22 cellular contexts compared by ENCODE assay signal in genomic region chr19:6714749-6715555, GRCh38. TPM values are rescaled to one million over a fixed set of nuclear protein-coding genes. Genes with fewer than 3 reads are reported as not detected.
DNase-seq lines count a peak whose midpoint lies in the region; ATAC-seq, FAIRE-seq and TF ChIP-seq lines count a peak whose summit lies in the region.
"Had no signal": no experiment of that assay in that cellular context is flagged by ENCODE, and none has a peak within 500 bp of the region (broad histone marks: within the 10 kb centered on the region; RNA-seq: fewer than 3 reads in every experiment).

No MANE protein-coding gene starts in this region.

- peaks cover 88% of the 10 kb centered on the region for H4K20me1 ChIP-seq in HepG2 (ENCODE audit: insufficient read depth, low read length)

- CTCF ChIA-PET in A549 (lab: Yijun Ruan, JAX), result interaction anchor here (1.7 to 2.2 kb wide), 3 partner anchors 11 to 34 kb away, joined by 5 to 6 read pairs (median 6); no protein-coding TSS in a partner anchor
- CTCF ChIA-PET in HepG2 (lab: Yijun Ruan, JAX; ENCODE audit: low intra/inter-chr PET ratio, low total read pairs), result no interaction called here

- FAIRE-seq in A549 (lab: Jason Lieb, UNC) (no peak), HepG2 (lab: Jason Lieb, UNC) (peak; percentile 21)
- FAIRE-seq: A204.1, D721Med, G401.6, H1 had no signal

- in situ Hi-C loops in HepG2 (cut with HindIII; ENCODE audit: extremely low pct_ligation_motif_present, low pct_unique_long_range_greater_than_20kb), result no loop called here

- H3K4me1 ChIP-seq in A549 (peaks cover 5% of the 10 kb centered on the region; the same call in 2 of the 3 replicates), HepG2 (ENCODE audit: insufficient read depth, low read length) (peaks cover 44% of the 10 kb centered on the region)
- H3K4me1 ChIP-seq: BE2C had no signal

- peaks cover 16% of the 10 kb centered on the region for H3K79me2 ChIP-seq in HepG2 (ENCODE audit: insufficient read depth, low read length)

- no peak for TF ChIP-seq POLR2A in A549 (IDR thresholded peaks at IDR 0.05; ENCODE audit: low read length)
- peak in 1 of 2 experiments; percentile 18 for TF ChIP-seq POLR2A in HepG2 (IDR thresholded peaks at IDR 0.05; ENCODE audit: insufficient read depth in 1 of 2, low read depth in 2 of 2, low read length in 2 of 2)

- TF ChIP-seq EP300 in A549 (IDR thresholded peaks at IDR 0.05), result no peak
- TF ChIP-seq EP300 in HepG2 (IDR thresholded peaks at IDR 0.05; ENCODE audit: low read depth in 2 of 2, low read length in 2 of 2), result no peak
- no peak for TF ChIP-seq EP300 in HepG2 (CRISPR knock-in tag; IDR thresholded peaks at IDR 0.05; ENCODE audit: borderline replicate concordance)

- H3K9me3 ChIP-seq in A549 (no peaks in the 10 kb centered on the region), T-helper 17 cell (ENCODE audit: control insufficient read depth, low read length, poor library complexity, severe bottlenecking) (no peaks in the 10 kb centered on the region), HepG2 (ENCODE audit: low read length) (no peaks in the 10 kb centered on the region)
- H3K9me3 ChIP-seq: BE2C, HAP-1 had no signal

- ATAC-seq in A549, result no peak
- no peak for ATAC-seq in T-helper 17 cell
- ATAC-seq in HepG2, result no peak
- ATAC-seq in HG02678 (IDR thresholded peaks at IDR 0.05; ENCODE audit: unreplicated experiment), result no peak
- ATAC-seq: CD8-positive, alpha-beta T cell had no signal

- peaks cover 0 to 6% of the 10 kb centered on the region in 2 experiments; a peak in 1 of 5 replicates for H3K27me3 ChIP-seq in HepG2 (ENCODE audit: control insufficient read depth in 1 of 2, insufficient read depth in 2 of 2, low read length in 2 of 2)

- H3K27ac ChIP-seq in A549 (no peak overlapping the region), HepG2 (ENCODE audit: extremely low read length, insufficient read depth, low read length) (no peak overlapping the region), caudate nucleus (ENCODE audit: low read depth, low read length) (no peak overlapping the region)
- H3K27ac ChIP-seq: C4-2B, HL-60 had no signal

- no TSS peak for BruUV-seq in HepG2 (replicated peaks; lab: Mats Ljungman, UMichigan)

- TF ChIP-seq RAD21 in A549 (conservative IDR thresholded peaks at IDR 0.05 in 1 of 2, IDR thresholded peaks at IDR 0.05 in 1 of 2) (no peak), HepG2 (CRISPR knock-in tag; IDR thresholded peaks at IDR 0.05) (no peak)

- H3K36me3 Mint-ChIP-seq in T-helper 17 cell (ENCODE audit: low read depth), result peaks cover 6% of the 10 kb centered on the region
- H3K36me3 Mint-ChIP-seq: CD8-positive, alpha-beta T cell had no signal

- TF ChIP-seq CTCF in A549 (IDR thresholded peaks at IDR 0.05), result no peak
- no peak for TF ChIP-seq CTCF in HepG2 (CRISPR knock-in tag; IDR thresholded peaks at IDR 0.05)

- H3K9ac ChIP-seq in HepG2 (ENCODE audit: insufficient read depth, low read depth, low read length), result no peak overlapping the region

- H3K27me3 Mint-ChIP-seq in T-helper 17 cell, result peaks cover 16% of the 10 kb centered on the region

- WGBS in A549 (ENCODE audit: missing lambda C conversion rate), result 84% methylated on average over 11 of the region's 11 CpGs
- 95% methylated on average over 11 of the region's 11 CpGs for WGBS in HepG2 (ENCODE audit: low lambda C conversion rate)

- POLR2A ChIA-PET in A549 (lab: Yijun Ruan, JAX) (no interaction called here), HepG2 (lab: Yijun Ruan, JAX) (interaction anchor here (0.8 to 3.2 kb wide), 7 partner anchors 10 to 38 kb away, joined by 3 to 24 read pairs (median 14); partner anchors contain the start of gene GPR108)

- H3K4me3 ChIP-seq in A549 (no peak overlapping the region), HepG2 (replicated peaks in 1 of 3; ENCODE audit: insufficient read depth in 1 of 3, low read depth in 2 of 3, low read length in 3 of 3) (no peak overlapping the region)
- H3K4me3 ChIP-seq: HAP-1 had no signal

- H3K27ac Mint-ChIP-seq in T-helper 17 cell, result peak overlapping the region; percentile 49
- H3K27ac Mint-ChIP-seq: CD8-positive, alpha-beta T cell; HFFc6 had no signal

- intact Hi-C loops in HepG2 (cut with micrococcal nuclease; ENCODE audit: unreplicated experiment), result no loop called here

- no peak overlapping the region for H2AFZ ChIP-seq in HepG2 (ENCODE audit: low read length)

- no peak overlapping the region for H3K4me2 ChIP-seq in A549
- H3K4me2 ChIP-seq in HepG2 (ENCODE audit: low read depth, low read length), result no peak overlapping the region

- DNase-seq in A549 (ENCODE audit: low read depth in 1 of 2, low spot score in 1 of 2) (no peak), T-helper 17 cell (no peak), HepG2 (ENCODE audit: low spot score) (no peak), caudate nucleus (lab: John Stamatoyannopoulos, UW) (no peak)
- DNase-seq in activated CD4-positive, alpha-beta T cell treated with anti-CD3 and anti-CD28 coated beads for 4 hours, result no peak
- DNase-seq: BE2C; CD8-positive, alpha-beta T cell; COR-L47; DMS153; DMS79 treated with DMSO at 0.1 percent for 48 hours; EL; HFFc6; KBM-7 had no signal

- H3K4me1 Mint-ChIP-seq in T-helper 17 cell, result peaks cover 26% of the 10 kb centered on the region

- peaks cover 33 to 64% of the 10 kb centered on the region in 2 experiments for H3K36me3 ChIP-seq in HepG2 (replicated peaks in 1 of 2; ENCODE audit: control insufficient read depth in 1 of 2, insufficient read depth in 2 of 2, low read length in 2 of 2)
- H3K36me3 ChIP-seq: BE2C, HAP-1 had no signal

- H3K4me3 Mint-ChIP-seq in T-helper 17 cell, result no peak overlapping the region
- H3K4me3 Mint-ChIP-seq: CD8-positive, alpha-beta T cell; HFFc6 had no signal

RNA-seq across cellular contexts. Expression of gene C3, which starts 5.5 kb away (rescaled TPM):
- 45.4 and 93.9 TPM in 2 replicates for polyA plus RNA-seq in A549 (2011; rRNA removed)
- polyA plus RNA-seq in A549 (2012; cell fraction: cytosol; rRNA removed), result 12.9 and 13.5 TPM in 2 replicates
- 38.8 and 39.7 TPM in 2 replicates for polyA plus RNA-seq in A549 (2012; cell fraction: nucleus; rRNA removed)
- 70.9 to 87.8 TPM (median 81.1 TPM) in 3 replicates for polyA plus RNA-seq in A549 (2017; fragmentation: RNase III; extraction: RNeasy Plus Mini Kit Qiagen cat#74134 plus additional on column Dnase treatment)
- polyA minus RNA-seq in A549 (2011; rRNA and poly(A)+ RNA removed), result 132 and 172 TPM in 2 replicates
- total RNA-seq in T-helper 17 cell, result under 1 TPM in 1 of 2 donors, not detected in 1; 0.35 TPM
- total RNA-seq in HepG2 (2016; rRNA removed; fragmentation: Illumina TruSeq; extraction: Trizol), result 700 and 1,455 TPM in 2 replicates
- total RNA-seq in HepG2 (2016; cell fraction: cytosol; rRNA removed; fragmentation: Illumina TruSeq; extraction: Trizol; ENCODE audit: low read depth), result 160 and 192 TPM in 2 replicates
- total RNA-seq in HepG2 (2016; cell fraction: insoluble cytoplasmic fraction; rRNA removed; fragmentation: Illumina TruSeq; extraction: Trizol), result 643 and 1,412 TPM in 2 replicates
- total RNA-seq in HepG2 (2016; cell fraction: membrane; rRNA removed; fragmentation: Illumina TruSeq; extraction: Trizol), result 268 and 291 TPM in 2 replicates
- total RNA-seq in HepG2 (2016; cell fraction: nucleus; rRNA removed; fragmentation: Illumina TruSeq; extraction: Trizol), result 1,410 and 1,846 TPM in 2 replicates
- 6,272 and 9,798 TPM in 2 replicates for polyA plus RNA-seq in HepG2 (2011; rRNA removed)
- 4,601 and 7,618 TPM in 2 replicates for polyA plus RNA-seq in HepG2 (2011; cell fraction: cytosol; rRNA removed)
- 6,023 and 6,891 TPM in 2 replicates for polyA plus RNA-seq in HepG2 (2011; cell fraction: nucleus; rRNA removed)
- 3,859 and 6,494 TPM in 2 replicates for polyA plus RNA-seq in HepG2 (2012)
- polyA plus RNA-seq in HepG2 (2016; cell fraction: cytosol; fragmentation: Illumina TruSeq; extraction: Trizol; ENCODE audit: low read depth), result 195 and 210 TPM in 2 replicates
- polyA plus RNA-seq in HepG2 (2016; cell fraction: insoluble cytoplasmic fraction; fragmentation: Illumina TruSeq; extraction: Trizol; ENCODE audit: low read depth), result 903 and 1,023 TPM in 2 replicates
- polyA plus RNA-seq in HepG2 (2016; cell fraction: membrane; fragmentation: Illumina TruSeq; extraction: Trizol; ENCODE audit: low read depth), result 286 and 340 TPM in 2 replicates
- 3,631 and 3,793 TPM in 2 replicates for polyA plus RNA-seq in HepG2 (2016; cell fraction: nucleus; fragmentation: Illumina TruSeq; extraction: Trizol; ENCODE audit: insufficient read depth, low read depth)
- polyA minus RNA-seq in HepG2 (2011; rRNA and poly(A)+ RNA removed; ENCODE audit: low replicate concordance), result 785 and 9,683 TPM in 2 replicates
- 2,000 and 4,520 TPM in 2 replicates for polyA minus RNA-seq in HepG2 (2011; cell fraction: cytosol; rRNA and poly(A)+ RNA removed)
- polyA minus RNA-seq in HepG2 (2011; cell fraction: nucleus; rRNA and poly(A)+ RNA removed), result 1,680 and 2,385 TPM in 2 replicates
- total RNA-seq: CD8-positive, alpha-beta T cell had no signal

RNA-seq across cellular contexts. Expression of gene GPR108, which starts 22.4 kb away (rescaled TPM):
- polyA plus RNA-seq in A549 (2011; rRNA removed) (50.2 and 69.4 TPM in 2 replicates), A549 (2017; fragmentation: RNase III; extraction: RNeasy Plus Mini Kit Qiagen cat#74134 plus additional on column Dnase treatment) (35.4 to 42.1 TPM (median 36.4 TPM) in 3 replicates), HepG2 (2011; rRNA removed) (63.0 and 69.7 TPM in 2 replicates)
- polyA plus RNA-seq in A549 (2012; cell fraction: cytosol; rRNA removed), result 41.9 and 44.2 TPM in 2 replicates
- 87.5 and 87.8 TPM in 2 replicates for polyA plus RNA-seq in A549 (2012; cell fraction: nucleus; rRNA removed)
- 66.1 and 88.8 TPM in 2 replicates for polyA minus RNA-seq in A549 (2011; rRNA and poly(A)+ RNA removed)
- total RNA-seq in T-helper 17 cell (10 to 100 TPM; 53.4 to 55.5 TPM), HepG2 (2016; rRNA removed; fragmentation: Illumina TruSeq; extraction: Trizol) (24.1 and 36.4 TPM in 2 replicates)
- 38.0 and 46.7 TPM in 2 replicates for total RNA-seq in HepG2 (2016; cell fraction: cytosol; rRNA removed; fragmentation: Illumina TruSeq; extraction: Trizol; ENCODE audit: low read depth)
- total RNA-seq in HepG2 (2016; cell fraction: insoluble cytoplasmic fraction; rRNA removed; fragmentation: Illumina TruSeq; extraction: Trizol), result 17.4 and 36.4 TPM in 2 replicates
- total RNA-seq in HepG2 (2016; cell fraction: membrane; rRNA removed; fragmentation: Illumina TruSeq; extraction: Trizol), result 50.7 and 59.0 TPM in 2 replicates
- 28.9 and 37.5 TPM in 2 replicates for total RNA-seq in HepG2 (2016; cell fraction: nucleus; rRNA removed; fragmentation: Illumina TruSeq; extraction: Trizol)
- 52.1 and 59.5 TPM in 2 replicates for polyA plus RNA-seq in HepG2 (2011; cell fraction: cytosol; rRNA removed)
- 207 and 243 TPM in 2 replicates for polyA plus RNA-seq in HepG2 (2011; cell fraction: nucleus; rRNA removed)
- 28.8 and 45.1 TPM in 2 replicates for polyA plus RNA-seq in HepG2 (2012)
- polyA plus RNA-seq in HepG2 (2016; cell fraction: cytosol; fragmentation: Illumina TruSeq; extraction: Trizol; ENCODE audit: low read depth), result 45.8 and 48.0 TPM in 2 replicates
- polyA plus RNA-seq in HepG2 (2016; cell fraction: insoluble cytoplasmic fraction; fragmentation: Illumina TruSeq; extraction: Trizol; ENCODE audit: low read depth), result 22.1 and 29.5 TPM in 2 replicates
- 52.9 and 59.3 TPM in 2 replicates for polyA plus RNA-seq in HepG2 (2016; cell fraction: membrane; fragmentation: Illumina TruSeq; extraction: Trizol; ENCODE audit: low read depth)
- 87.3 and 93.9 TPM in 2 replicates for polyA plus RNA-seq in HepG2 (2016; cell fraction: nucleus; fragmentation: Illumina TruSeq; extraction: Trizol; ENCODE audit: insufficient read depth, low read depth)
- polyA minus RNA-seq in HepG2 (2011; rRNA and poly(A)+ RNA removed; ENCODE audit: low replicate concordance), result 154 and 189 TPM in 2 replicates
- 18.7 and 18.9 TPM in 2 replicates for polyA minus RNA-seq in HepG2 (2011; cell fraction: cytosol; rRNA and poly(A)+ RNA removed)
- 28.3 and 32.7 TPM in 2 replicates for polyA minus RNA-seq in HepG2 (2011; cell fraction: nucleus; rRNA and poly(A)+ RNA removed)

RNA-seq across cellular contexts. Expression of gene TRIP10, which starts 24.5 kb away (rescaled TPM):
- polyA plus RNA-seq in A549 (2011; rRNA removed) (30.7 and 39.2 TPM in 2 replicates), A549 (2017; fragmentation: RNase III; extraction: RNeasy Plus Mini Kit Qiagen cat#74134 plus additional on column Dnase treatment) (52.8 to 61.0 TPM (median 60.9 TPM) in 3 replicates), HepG2 (2011; rRNA removed) (33.2 and 39.4 TPM in 2 replicates)
- 50.2 and 50.3 TPM in 2 replicates for polyA plus RNA-seq in A549 (2012; cell fraction: cytosol; rRNA removed)
- polyA plus RNA-seq in A549 (2012; cell fraction: nucleus; rRNA removed), result 84.6 and 89.9 TPM in 2 replicates
- 22.6 and 24.5 TPM in 2 replicates for polyA minus RNA-seq in A549 (2011; rRNA and poly(A)+ RNA removed)
- total RNA-seq in T-helper 17 cell (1 to 10 TPM in 1 of 2 donors, under 1 TPM in 1; 0.92 to 3.3 TPM), HepG2 (2016; rRNA removed; fragmentation: Illumina TruSeq; extraction: Trizol) (24.1 and 32.5 TPM in 2 replicates)
- total RNA-seq in HepG2 (2016; cell fraction: cytosol; rRNA removed; fragmentation: Illumina TruSeq; extraction: Trizol; ENCODE audit: low read depth), result 14.5 and 17.4 TPM in 2 replicates
- total RNA-seq in HepG2 (2016; cell fraction: insoluble cytoplasmic fraction; rRNA removed; fragmentation: Illumina TruSeq; extraction: Trizol), result 21.0 and 35.2 TPM in 2 replicates
- total RNA-seq in HepG2 (2016; cell fraction: membrane; rRNA removed; fragmentation: Illumina TruSeq; extraction: Trizol), result 24.2 and 24.9 TPM in 2 replicates
- 15.8 and 19.9 TPM in 2 replicates for total RNA-seq in HepG2 (2016; cell fraction: nucleus; rRNA removed; fragmentation: Illumina TruSeq; extraction: Trizol)
- 27.2 and 31.9 TPM in 2 replicates for polyA plus RNA-seq in HepG2 (2011; cell fraction: cytosol; rRNA removed)
- polyA plus RNA-seq in HepG2 (2011; cell fraction: nucleus; rRNA removed), result 93.2 and 99.5 TPM in 2 replicates
- 45.5 and 60.4 TPM in 2 replicates for polyA plus RNA-seq in HepG2 (2012)
- 20.7 and 22.0 TPM in 2 replicates for polyA plus RNA-seq in HepG2 (2016; cell fraction: cytosol; fragmentation: Illumina TruSeq; extraction: Trizol; ENCODE audit: low read depth)
- polyA plus RNA-seq in HepG2 (2016; cell fraction: insoluble cytoplasmic fraction; fragmentation: Illumina TruSeq; extraction: Trizol; ENCODE audit: low read depth), result 32.6 and 39.0 TPM in 2 replicates
- polyA plus RNA-seq in HepG2 (2016; cell fraction: membrane; fragmentation: Illumina TruSeq; extraction: Trizol; ENCODE audit: low read depth), result 29.2 and 30.7 TPM in 2 replicates
- 79.8 and 91.2 TPM in 2 replicates for polyA plus RNA-seq in HepG2 (2016; cell fraction: nucleus; fragmentation: Illumina TruSeq; extraction: Trizol; ENCODE audit: insufficient read depth, low read depth)
- polyA minus RNA-seq in HepG2 (2011; rRNA and poly(A)+ RNA removed; ENCODE audit: low replicate concordance), result 17.1 and 24.3 TPM in 2 replicates
- polyA minus RNA-seq in HepG2 (2011; cell fraction: cytosol; rRNA and poly(A)+ RNA removed), result 14.9 and 15.0 TPM in 2 replicates
- 19.4 and 20.3 TPM in 2 replicates for polyA minus RNA-seq in HepG2 (2011; cell fraction: nucleus; rRNA and poly(A)+ RNA removed)

RNA-seq across cellular contexts. Expression of gene TNFSF14, which starts 45.0 kb away (rescaled TPM):
- polyA plus RNA-seq in A549 (2011; rRNA removed), result 0.12 and 0.25 TPM in 2 replicates
- 0.01 TPM in 2 replicates for polyA plus RNA-seq in A549 (2012; cell fraction: cytosol; rRNA removed)
- polyA plus RNA-seq in A549 (2012; cell fraction: nucleus; rRNA removed), result 0.29 and 0.66 TPM in 2 replicates
- polyA plus RNA-seq in A549 (2017; fragmentation: RNase III; extraction: RNeasy Plus Mini Kit Qiagen cat#74134 plus additional on column Dnase treatment), result 0.40 to 0.49 TPM (median 0.46 TPM) in 3 replicates
- not detected in 2 replicates for polyA minus RNA-seq in A549 (2011; rRNA and poly(A)+ RNA removed)
- total RNA-seq in T-helper 17 cell, result 1 to 10 TPM; 5.0 to 5.6 TPM
- total RNA-seq in HepG2 (2016; rRNA removed; fragmentation: Illumina TruSeq; extraction: Trizol), result 0.17 and 0.49 TPM in 2 replicates
- total RNA-seq in HepG2 (2016; cell fraction: cytosol; rRNA removed; fragmentation: Illumina TruSeq; extraction: Trizol; ENCODE audit: low read depth), result 0.09 and 0.10 TPM in 2 replicates
- 0.10 and 0.69 TPM in 2 replicates for total RNA-seq in HepG2 (2016; cell fraction: insoluble cytoplasmic fraction; rRNA removed; fragmentation: Illumina TruSeq; extraction: Trizol)
- total RNA-seq in HepG2 (2016; cell fraction: membrane; rRNA removed; fragmentation: Illumina TruSeq; extraction: Trizol), result 0.10 and 0.15 TPM in 2 replicates
- 0.88 and 1.2 TPM in 2 replicates for total RNA-seq in HepG2 (2016; cell fraction: nucleus; rRNA removed; fragmentation: Illumina TruSeq; extraction: Trizol)
- 9.1 and 10.0 TPM in 2 replicates for polyA plus RNA-seq in HepG2 (2011; rRNA removed)
- polyA plus RNA-seq in HepG2 (2011; cell fraction: cytosol; rRNA removed), result 1.9 and 2.2 TPM in 2 replicates
- polyA plus RNA-seq in HepG2 (2011; cell fraction: nucleus; rRNA removed), result 37.9 and 38.9 TPM in 2 replicates
- 1.7 and 3.2 TPM in 2 replicates for polyA plus RNA-seq in HepG2 (2012)
- 0.03 and 0.10 TPM in 2 replicates for polyA plus RNA-seq in HepG2 (2016; cell fraction: cytosol; fragmentation: Illumina TruSeq; extraction: Trizol; ENCODE audit: low read depth)
- polyA plus RNA-seq in HepG2 (2016; cell fraction: insoluble cytoplasmic fraction; fragmentation: Illumina TruSeq; extraction: Trizol; ENCODE audit: low read depth), result 0.17 TPM in 2 replicates
- 0.11 and 0.23 TPM in 2 replicates for polyA plus RNA-seq in HepG2 (2016; cell fraction: membrane; fragmentation: Illumina TruSeq; extraction: Trizol; ENCODE audit: low read depth)
- 7.9 and 8.1 TPM in 2 replicates for polyA plus RNA-seq in HepG2 (2016; cell fraction: nucleus; fragmentation: Illumina TruSeq; extraction: Trizol; ENCODE audit: insufficient read depth, low read depth)
- 0.68 and 5.9 TPM in 2 replicates for polyA minus RNA-seq in HepG2 (2011; rRNA and poly(A)+ RNA removed; ENCODE audit: low replicate concordance)
- 0.30 and 0.70 TPM in 2 replicates for polyA minus RNA-seq in HepG2 (2011; cell fraction: cytosol; rRNA and poly(A)+ RNA removed)
- polyA minus RNA-seq in HepG2 (2011; cell fraction: nucleus; rRNA and poly(A)+ RNA removed), result 10.8 and 14.2 TPM in 2 replicates
- total RNA-seq: H1, HFFc6 had no signal
- polyA plus RNA-seq: AG04450 had no signal

RNA-seq across cellular contexts. Expression of gene SH2D3A, which starts 52.3 kb away (rescaled TPM):
- 6.5 and 6.7 TPM in 2 replicates for polyA plus RNA-seq in A549 (2011; rRNA removed)
- 12.1 and 15.6 TPM in 2 replicates for polyA plus RNA-seq in A549 (2012; cell fraction: cytosol; rRNA removed)
- polyA plus RNA-seq in A549 (2012; cell fraction: nucleus; rRNA removed), result 31.6 and 41.7 TPM in 2 replicates
- 9.3 to 11.4 TPM (median 10.0 TPM) in 3 replicates for polyA plus RNA-seq in A549 (2017; fragmentation: RNase III; extraction: RNeasy Plus Mini Kit Qiagen cat#74134 plus additional on column Dnase treatment)
- polyA minus RNA-seq in A549 (2011; rRNA and poly(A)+ RNA removed), result 7.8 and 8.7 TPM in 2 replicates
- 10 to 100 TPM; 43.8 to 50.3 TPM for total RNA-seq in T-helper 17 cell
- total RNA-seq in HepG2 (2016; rRNA removed; fragmentation: Illumina TruSeq; extraction: Trizol), result 0.60 and 1.0 TPM in 2 replicates
- total RNA-seq in HepG2 (2016; cell fraction: cytosol; rRNA removed; fragmentation: Illumina TruSeq; extraction: Trizol; ENCODE audit: low read depth), result 0.61 and 1.1 TPM in 2 replicates
- 0.82 and 1.2 TPM in 2 replicates for total RNA-seq in HepG2 (2016; cell fraction: insoluble cytoplasmic fraction; rRNA removed; fragmentation: Illumina TruSeq; extraction: Trizol)
- total RNA-seq in HepG2 (2016; cell fraction: membrane; rRNA removed; fragmentation: Illumina TruSeq; extraction: Trizol), result 1.00 and 1.4 TPM in 2 replicates
- 0.81 and 1.2 TPM in 2 replicates for total RNA-seq in HepG2 (2016; cell fraction: nucleus; rRNA removed; fragmentation: Illumina TruSeq; extraction: Trizol)
- 1.8 and 2.2 TPM in 2 replicates for polyA plus RNA-seq in HepG2 (2011; rRNA removed)
- 0.97 and 1.7 TPM in 2 replicates for polyA plus RNA-seq in HepG2 (2011; cell fraction: cytosol; rRNA removed)
- 2.5 and 3.9 TPM in 2 replicates for polyA plus RNA-seq in HepG2 (2011; cell fraction: nucleus; rRNA removed)
- polyA plus RNA-seq in HepG2 (2012), result 1.7 and 1.9 TPM in 2 replicates
- polyA plus RNA-seq in HepG2 (2016; cell fraction: cytosol; fragmentation: Illumina TruSeq; extraction: Trizol; ENCODE audit: low read depth), result 0.81 and 0.84 TPM in 2 replicates
- 1.0 and 1.5 TPM in 2 replicates for polyA plus RNA-seq in HepG2 (2016; cell fraction: insoluble cytoplasmic fraction; fragmentation: Illumina TruSeq; extraction: Trizol; ENCODE audit: low read depth)
- polyA plus RNA-seq in HepG2 (2016; cell fraction: membrane; fragmentation: Illumina TruSeq; extraction: Trizol; ENCODE audit: low read depth), result 0.56 and 0.95 TPM in 2 replicates
- polyA plus RNA-seq in HepG2 (2016; cell fraction: nucleus; fragmentation: Illumina TruSeq; extraction: Trizol; ENCODE audit: insufficient read depth, low read depth), result 1.2 and 2.2 TPM in 2 replicates
- polyA minus RNA-seq in HepG2 (2011; rRNA and poly(A)+ RNA removed; ENCODE audit: low replicate concordance), result 2.2 and 18.7 TPM in 2 replicates
- 0.70 and 0.89 TPM in 2 replicates for polyA minus RNA-seq in HepG2 (2011; cell fraction: cytosol; rRNA and poly(A)+ RNA removed)
- 2.1 and 2.3 TPM in 2 replicates for polyA minus RNA-seq in HepG2 (2011; cell fraction: nucleus; rRNA and poly(A)+ RNA removed)
- total RNA-seq: HFFc6 had no signal
- polyA plus RNA-seq: AG04450 had no signal

Comparison
In these comparisons a context has a peak if more than half of its experiments do, and no peak if none do; other contexts are left out.
1. RNA of gene C3, which starts 5.5 kb away (total RNA-seq): 160 to 1,846 TPM in HepG2; 0.35 TPM in T-helper 17 cell; every median in the first group is over 100 times any median in the second.
2. Of the 38 proteins assayed by ChIP-seq in both HepG2 and A549: peak only in HepG2: none; only in A549: KDM1A and ZFP36; in both: none; in neither: 35; mixed calls (peak in some experiments, not most) for 1.